22 cellular contexts compared by ENCODE assay signal in the genomic region with DNA sequence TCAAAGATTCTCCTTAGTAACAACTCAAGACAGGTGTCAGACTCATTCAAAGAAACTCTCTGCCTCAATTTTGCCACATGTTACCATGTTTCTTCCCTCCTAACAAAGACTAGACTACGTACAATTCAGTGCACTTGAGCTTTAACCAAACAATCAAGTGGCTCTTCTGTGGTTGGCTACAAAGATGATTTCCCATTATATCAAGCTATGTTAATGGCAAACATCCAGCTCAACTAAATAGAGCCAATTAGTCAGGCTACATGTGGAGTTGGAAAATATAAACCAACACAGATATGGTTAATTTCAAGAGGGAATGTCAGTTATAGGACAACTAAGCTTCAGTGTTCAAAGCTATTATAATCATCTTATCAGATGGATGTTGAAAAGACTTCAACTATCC. TPM values are rescaled to one million over a fixed set of nuclear protein-coding genes. Genes with fewer than 3 reads are reported as not detected.
DNase-seq lines count a peak whose midpoint lies in the region; ATAC-seq and TF ChIP-seq lines count a peak whose summit lies in the region.
"Had no signal": no experiment of that assay in that cellular context is flagged by ENCODE, and none has a peak within 500 bp of the region (broad histone marks: within the 10 kb centered on the region; RNA-seq: fewer than 3 reads in every experiment).

No MANE protein-coding gene starts in this region.

- H3K4me3 ChIP-seq in mucosa of descending colon, result no peak overlapping the region
- H3K4me3 ChIP-seq: GM12878, MG63, SJSA1 had no signal

- no peak for ATAC-seq in mucosa of descending colon
- ATAC-seq: GM12878, HCT116, Panc1 had no signal

- no peak for TF ChIP-seq CTCF in mucosa of descending colon (IDR thresholded peaks at IDR 0.05)

- no peaks in the 10 kb centered on the region for H3K4me1 ChIP-seq in mucosa of descending colon (ENCODE audit: low read depth)

- no peaks in the 10 kb centered on the region for H3K36me3 ChIP-seq in mucosa of descending colon (ENCODE audit: low read depth)
- H3K36me3 ChIP-seq: MG63, SJSA1 had no signal

- DNase-seq in COR-L47 (lab: John Stamatoyannopoulos, UW) (peak; percentile 47), DMS153 (lab: John Stamatoyannopoulos, UW) (peak; percentile 16), NCI-H1105 (lab: John Stamatoyannopoulos, UW) (peak; percentile 66), NCI-H748 (lab: John Stamatoyannopoulos, UW; ENCODE audit: unreplicated experiment) (peak; percentile 93), hepatic stellate cell (ENCODE audit: low spot score) (no peak), foreskin melanocyte (no peak), mucosa of descending colon (no peak)
- DNase-seq in activated CD4-positive, alpha-beta T cell treated with anti-CD3 and anti-CD28 coated beads, Interleukin-2, amount 50 U/mL, for 48 hours, result no peak
- DNase-seq: ACHN; CD8-positive, alpha-beta memory T cell; EL; GOT3; Kasumi-1; MG63; NCI-H146; NCI-H2171 treated with DMSO at 0.1 percent for 48 hours; NCI-H524; T-helper 2 cell had no signal

- intact Hi-C loops in mucosa of descending colon (cut with DNase I, micrococcal nuclease), result no loop called here

- H3K9me3 ChIP-seq in mucosa of descending colon, result no peaks in the 10 kb centered on the region
- H3K9me3 ChIP-seq: MG63, SJSA1 had no signal

RNA-seq across cellular contexts. Expression of gene ADRA1B, which starts 29.2 kb away (rescaled TPM):
- under 1 TPM; 0.51 to 0.89 (median 0.69) TPM for total RNA-seq in mucosa of descending colon
- total RNA-seq: CD8-positive, alpha-beta memory T cell; GM12878 had no signal

Comparison
In these comparisons a context has a peak if more than half of its experiments do, and no peak if none do; other contexts are left out.
1. DNase-seq: peak in COR-L47 (single experiment), DMS153 (single experiment), NCI-H1105 (single experiment) and NCI-H748 (single experiment); none in hepatic stellate cell (single experiment), foreskin melanocyte (single experiment), mucosa of descending colon (0 of 3) and activated CD4-positive, alpha-beta T cell treated with anti-CD3 and anti-CD28 coated beads, Interleukin-2, amount 50 U/mL, for 48 hours (0 of 2).